In the genomic region with DNA sequence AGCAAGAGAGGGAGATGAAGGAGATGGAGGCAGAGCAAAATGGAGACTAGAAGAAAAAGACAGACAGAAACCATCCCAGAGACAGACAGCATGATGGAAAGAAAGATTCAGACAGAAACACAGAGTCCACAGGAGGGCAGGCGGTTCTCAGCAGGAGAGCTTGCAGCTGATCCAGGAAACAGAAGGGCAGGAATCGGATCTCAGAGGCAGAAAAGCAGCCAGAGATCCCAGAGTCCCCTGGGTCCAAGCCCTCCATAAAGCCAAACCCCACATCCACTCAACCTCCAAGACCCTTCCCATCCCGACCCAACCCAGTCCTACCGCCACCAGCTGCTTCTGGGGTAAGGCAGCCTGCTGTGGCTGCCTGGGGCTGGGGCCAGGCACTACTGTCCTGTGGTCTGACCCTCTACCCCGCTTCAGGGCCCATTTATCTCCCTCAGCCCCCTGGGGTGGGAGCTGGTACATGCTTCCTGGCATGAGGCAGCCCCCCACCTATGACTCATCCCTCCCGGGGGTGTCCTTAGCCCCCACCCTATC, we compare ENCODE assay signal across 1 cellular context.
TF ChIP-seq lines count a peak whose summit lies in the region.

A gene with protein sequence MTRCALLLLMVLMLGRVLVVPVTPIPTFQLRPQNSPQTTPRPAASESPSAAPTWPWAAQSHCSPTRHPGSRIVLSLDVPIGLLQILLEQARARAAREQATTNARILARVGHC (minus strand): TSS at position 400 of the 537 bp plus-strand sequence. CDS start 657 bp downstream, outside the sequence.

TF ChIP-seq in HEK293, 187 proteins besides CTCF, POLR2A, EP300 and RAD21 (continued from another document):
- TF ChIP-seq, protein P1, sequence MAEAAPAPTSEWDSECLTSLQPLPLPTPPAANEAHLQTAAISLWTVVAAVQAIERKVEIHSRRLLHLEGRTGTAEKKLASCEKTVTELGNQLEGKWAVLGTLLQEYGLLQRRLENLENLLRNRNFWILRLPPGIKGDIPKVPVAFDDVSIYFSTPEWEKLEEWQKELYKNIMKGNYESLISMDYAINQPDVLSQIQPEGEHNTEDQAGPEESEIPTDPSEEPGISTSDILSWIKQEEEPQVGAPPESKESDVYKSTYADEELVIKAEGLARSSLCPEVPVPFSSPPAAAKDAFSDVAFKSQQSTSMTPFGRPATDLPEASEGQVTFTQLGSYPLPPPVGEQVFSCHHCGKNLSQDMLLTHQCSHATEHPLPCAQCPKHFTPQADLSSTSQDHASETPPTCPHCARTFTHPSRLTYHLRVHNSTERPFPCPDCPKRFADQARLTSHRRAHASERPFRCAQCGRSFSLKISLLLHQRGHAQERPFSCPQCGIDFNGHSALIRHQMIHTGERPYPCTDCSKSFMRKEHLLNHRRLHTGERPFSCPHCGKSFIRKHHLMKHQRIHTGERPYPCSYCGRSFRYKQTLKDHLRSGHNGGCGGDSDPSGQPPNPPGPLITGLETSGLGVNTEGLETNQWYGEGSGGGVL (tag by site-specific recombination; IDR thresholded peaks at IDR 0.05): peak; percentile 69
- TF ChIP-seq ZNF560 (tag by site-specific recombination; IDR thresholded peaks at IDR 0.05; ENCODE audit: borderline replicate concordance) (no peak), PATZ1 (tag by site-specific recombination; IDR thresholded peaks at IDR 0.05) (0 out of 2 replicates have a peak, but pooled peaks have one; percentile 45), GLIS2 (tag by site-specific recombination; IDR thresholded peaks at IDR 0.05) (peak; percentile 47; the same call in 1 of the 2 replicates), SALL2 (tag by site-specific recombination; IDR thresholded peaks at IDR 0.05; ENCODE audit: borderline replicate concordance) (no peak), ZNF571 (tag by site-specific recombination; IDR thresholded peaks at IDR 0.05) (no peak), GLIS1 (tag by site-specific recombination; IDR thresholded peaks at IDR 0.05) (peak; percentile 96), IKZF3 (tag by site-specific recombination; IDR thresholded peaks at IDR 0.05) (no peak), MZF1 (tag by site-specific recombination; IDR thresholded peaks at IDR 0.05; ENCODE audit: borderline replicate concordance) (no peak), ZNF404 (tag by site-specific recombination; IDR thresholded peaks at IDR 0.05) (no peak), ZIC2 (tag by site-specific recombination; IDR thresholded peaks at IDR 0.05) (peak; percentile 84), ZNF133 (tag by site-specific recombination; IDR thresholded peaks at IDR 0.05) (no peak), ZNF184 (tag by site-specific recombination; IDR thresholded peaks at IDR 0.05) (no peak), ZNF530 (tag by site-specific recombination; IDR thresholded peaks at IDR 0.05; ENCODE audit: low read depth) (no peak), KLF7 (tag by site-specific recombination; IDR thresholded peaks at IDR 0.05; ENCODE audit: borderline replicate concordance) (no peak)
- TF ChIP-seq, protein P2, sequence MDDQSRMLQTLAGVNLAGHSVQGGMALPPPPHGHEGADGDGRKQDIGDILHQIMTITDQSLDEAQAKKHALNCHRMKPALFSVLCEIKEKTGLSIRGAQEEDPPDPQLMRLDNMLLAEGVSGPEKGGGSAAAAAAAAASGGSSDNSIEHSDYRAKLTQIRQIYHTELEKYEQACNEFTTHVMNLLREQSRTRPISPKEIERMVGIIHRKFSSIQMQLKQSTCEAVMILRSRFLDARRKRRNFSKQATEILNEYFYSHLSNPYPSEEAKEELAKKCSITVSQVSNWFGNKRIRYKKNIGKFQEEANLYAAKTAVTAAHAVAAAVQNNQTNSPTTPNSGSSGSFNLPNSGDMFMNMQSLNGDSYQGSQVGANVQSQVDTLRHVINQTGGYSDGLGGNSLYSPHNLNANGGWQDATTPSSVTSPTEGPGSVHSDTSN (CRISPR knock-in tag; IDR thresholded peaks at IDR 0.05): no peak
- TF ChIP-seq, protein P3, sequence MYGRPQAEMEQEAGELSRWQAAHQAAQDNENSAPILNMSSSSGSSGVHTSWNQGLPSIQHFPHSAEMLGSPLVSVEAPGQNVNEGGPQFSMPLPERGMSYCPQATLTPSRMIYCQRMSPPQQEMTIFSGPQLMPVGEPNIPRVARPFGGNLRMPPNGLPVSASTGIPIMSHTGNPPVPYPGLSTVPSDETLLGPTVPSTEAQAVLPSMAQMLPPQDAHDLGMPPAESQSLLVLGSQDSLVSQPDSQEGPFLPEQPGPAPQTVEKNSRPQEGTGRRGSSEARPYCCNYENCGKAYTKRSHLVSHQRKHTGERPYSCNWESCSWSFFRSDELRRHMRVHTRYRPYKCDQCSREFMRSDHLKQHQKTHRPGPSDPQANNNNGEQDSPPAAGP (tag by site-specific recombination; IDR thresholded peaks at IDR 0.05): no peak
